ENCODE assay signal across 15 cellular contexts in the genomic region with DNA sequence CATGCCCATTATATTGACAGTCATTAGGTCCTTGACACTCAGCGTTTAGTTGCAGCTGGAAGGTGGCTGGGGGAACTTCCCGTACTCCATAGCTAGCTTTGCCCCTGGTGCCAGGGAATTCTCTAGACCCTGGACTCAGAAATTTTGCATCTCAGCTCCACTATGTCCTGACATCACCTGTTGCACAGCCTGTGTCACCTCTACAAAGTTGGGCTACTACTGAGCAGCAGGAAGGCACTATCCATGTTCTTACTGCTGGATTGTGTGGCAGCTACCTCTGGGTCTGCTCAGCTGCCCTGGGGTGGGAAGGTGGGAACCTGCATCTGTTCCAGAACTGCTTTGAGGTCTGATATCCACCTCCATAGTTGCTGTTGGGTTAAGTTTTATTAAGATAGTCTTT. TPM values are rescaled to one million over a fixed set of nuclear protein-coding genes. Genes with fewer than 3 reads are reported as not detected.
A peak's percentile ranks its signal among the peaks of the same experiment; 100 is the strongest.
DNase-seq lines count a peak whose midpoint lies in the region; ATAC-seq and TF ChIP-seq lines count a peak whose summit lies in the region.
"Had no signal": no experiment of that assay in that cellular context is flagged by ENCODE, and none has a peak within 500 bp of the region (broad histone marks: within the 10 kb centered on the region; RNA-seq: fewer than 3 reads in every experiment).

No MANE protein-coding gene starts in this region.

- no peaks in the 10 kb centered on the region for H3K27me3 ChIP-seq in Caco-2 (replicated peaks; ENCODE audit: control insufficient read depth, insufficient read depth, low read length)
- H3K27me3 ChIP-seq in body of pancreas, result no peaks in the 10 kb centered on the region
- H3K27me3 ChIP-seq in right lobe of liver, result no peaks in the 10 kb centered on the region

- H3K36me3 ChIP-seq in Caco-2 (ENCODE audit: control insufficient read depth, insufficient read depth, low read length) (no peaks in the 10 kb centered on the region), body of pancreas (replicated peaks in 1 of 2; ENCODE audit: insufficient read depth in 1 of 2, low read depth in 2 of 2) (peaks cover 0 to 5% of the 10 kb centered on the region in 2 donors), right lobe of liver (peaks cover 0 to 10% (median 0%) of the 10 kb centered on the region in 4 donors)

- CTCF ChIA-PET in Caco-2 (lab: Charles Lee), result no interaction called here

- H3K4me1 Mint-ChIP-seq in Caco-2 (ENCODE audit: low read depth, unreplicated experiment), result peaks cover 40% of the 10 kb centered on the region
- no peaks in the 10 kb centered on the region for H3K4me1 Mint-ChIP-seq in stimulated activated effector memory CD8-positive, alpha-beta T cell treated with anti-CD3 and anti-CD28 coated beads, Interleukin-12 subunit alpha, Interleukin-12 subunit beta, amount 100 ng/mL, for 72 hours
- H3K4me1 Mint-ChIP-seq: B cell; CD4-positive, alpha-beta memory T cell; H9 had no signal

- peaks cover 47% of the 10 kb centered on the region for H3K36me3 Mint-ChIP-seq in Caco-2 (ENCODE audit: insufficient read depth, unreplicated experiment)
- no peaks in the 10 kb centered on the region for H3K36me3 Mint-ChIP-seq in stimulated activated effector memory CD8-positive, alpha-beta T cell treated with anti-CD3 and anti-CD28 coated beads, Interleukin-12 subunit alpha, Interleukin-12 subunit beta, amount 100 ng/mL, for 72 hours
- H3K36me3 Mint-ChIP-seq: CD4-positive, alpha-beta memory T cell had no signal

- peaks cover 14% of the 10 kb centered on the region for H3K9me3 Mint-ChIP-seq in Caco-2 (ENCODE audit: unreplicated experiment)
- H3K9me3 Mint-ChIP-seq in stimulated activated effector memory CD8-positive, alpha-beta T cell treated with anti-CD3 and anti-CD28 coated beads, Interleukin-12 subunit alpha, Interleukin-12 subunit beta, amount 100 ng/mL, for 72 hours, result no peaks in the 10 kb centered on the region
- H3K9me3 Mint-ChIP-seq: H9 had no signal

- POLR2A ChIA-PET in Caco-2 (lab: Charles Lee), result interaction anchor here (1.5 kb wide), 1 partner anchor 11 kb away, joined by 4 read pairs; a partner anchor contains a TSS

- H3K27ac Mint-ChIP-seq in Caco-2 (ENCODE audit: unreplicated experiment), result peak overlapping the region; percentile 47
- no peak overlapping the region for H3K27ac Mint-ChIP-seq in stimulated activated effector memory CD8-positive, alpha-beta T cell treated with anti-CD3 and anti-CD28 coated beads, Interleukin-12 subunit alpha, Interleukin-12 subunit beta, amount 100 ng/mL, for 72 hours
- H3K27ac Mint-ChIP-seq: B cell; CD4-positive, alpha-beta memory T cell; H9 had no signal

- H3K4me3 Mint-ChIP-seq in Caco-2 (ENCODE audit: unreplicated experiment), result no peak overlapping the region
- H3K4me3 Mint-ChIP-seq in stimulated activated effector memory CD8-positive, alpha-beta T cell treated with anti-CD3 and anti-CD28 coated beads, Interleukin-12 subunit alpha, Interleukin-12 subunit beta, amount 100 ng/mL, for 72 hours, result no peak overlapping the region
- H3K4me3 Mint-ChIP-seq: B cell; CD4-positive, alpha-beta memory T cell; H9 had no signal

- 78 to 91% methylated on average over 2 of the region's 2 CpGs for WGBS in body of pancreas, 2 donors
- 29% methylated on average over 2 of the region's 2 CpGs for WGBS in right lobe of liver (ENCODE audit: insufficient coverage, low coverage, low lambda C conversion rate, missing lambda C conversion rate)

- ATAC-seq in body of pancreas (peak; percentile 16), right lobe of liver (peak; percentile 33 to 56 (median 38))
- ATAC-seq in stimulated activated effector memory CD8-positive, alpha-beta T cell treated with anti-CD3 and anti-CD28 coated beads, Interleukin-12 subunit alpha, Interleukin-12 subunit beta, amount 100 ng/mL, for 72 hours, result peak; percentile 42

- no peak for DNase-seq in Caco-2
- no peak for DNase-seq in body of pancreas
- DNase-seq in right lobe of liver, result no peak
- DNase-seq in stimulated activated effector memory CD8-positive, alpha-beta T cell treated with anti-CD3 and anti-CD28 coated beads, Interleukin-12 subunit alpha, Interleukin-12 subunit beta, amount 100 ng/mL, for 72 hours (ENCODE audit: low spot score in 2 of 2), result no peak
- no peak for DNase-seq in occipital lobe (lab: John Stamatoyannopoulos, UW)
- DNase-seq in CD1c-positive myeloid dendritic cell (ENCODE audit: extremely low spot score), result no peak
- no peak for DNase-seq in cortex of kidney (lab: John Stamatoyannopoulos, UW)
- DNase-seq: C1 segment of cervical spinal cord; CD4-positive, alpha-beta memory T cell; DMS153; DMS79 treated with DMSO at 0.1 percent for 48 hours; EL; GOT3; H9 had no signal

- TF ChIP-seq POLR2A in body of pancreas (IDR thresholded peaks at IDR 0.05) (no peak), right lobe of liver (IDR thresholded peaks at IDR 0.05) (no peak)

- H3K4me1 ChIP-seq in Caco-2 (peaks cover 28% of the 10 kb centered on the region), body of pancreas (peaks cover 41% of the 10 kb centered on the region), right lobe of liver (peaks cover 0 to 17% (median 4%) of the 10 kb centered on the region in 4 donors)

- TF ChIP-seq CTCF in Caco-2 (IDR thresholded peaks at IDR 0.05; ENCODE audit: insufficient read depth in 1 of 2, low read depth in 1 of 2, low read length in 1 of 2, severe bottlenecking in 1 of 2, unreplicated experiment in 1 of 2), result no peak
- no peak for TF ChIP-seq CTCF in body of pancreas (IDR thresholded peaks at IDR 0.05)
- no peak for TF ChIP-seq CTCF in right lobe of liver (IDR thresholded peaks at IDR 0.05)

- BruUV-seq in Caco-2 (replicated peaks; lab: Mats Ljungman, UMichigan), result no TSS peak

- H3K27ac ChIP-seq in body of pancreas (peak overlapping the region; percentile 66 to 85 (median 74)), right lobe of liver (peak overlapping the region; percentile 61 to 92 (median 89))

- H3K4me3 ChIP-seq in Caco-2 (ENCODE audit: low read depth, low read length), result no peak overlapping the region
- no peak overlapping the region for H3K4me3 ChIP-seq in body of pancreas
- no peak overlapping the region for H3K4me3 ChIP-seq in right lobe of liver

- intact Hi-C loops in Caco-2 (cut with micrococcal nuclease; ENCODE audit: unreplicated experiment), result no loop called here
- intact Hi-C loops in body of pancreas (cut with DNase I), result no loop called here
- intact Hi-C loops in right lobe of liver (cut with DNase I), result no loop called here

- H3K9me3 ChIP-seq in Caco-2 (no peaks in the 10 kb centered on the region), body of pancreas (no peaks in the 10 kb centered on the region), right lobe of liver (no peaks in the 10 kb centered on the region)

- no peaks in the 10 kb centered on the region for H3K27me3 Mint-ChIP-seq in Caco-2 (ENCODE audit: insufficient read depth, unreplicated experiment)
- H3K27me3 Mint-ChIP-seq: B cell had no signal

RNA-seq across cellular contexts. Expression of a gene that starts 11.0 kb away (rescaled TPM):
- 88.7 and 90.2 TPM in 2 replicates for total RNA-seq in Caco-2 (2022)
- 10 to 100 TPM; 15.2 to 26.2 TPM for total RNA-seq in body of pancreas
- 10 to 100 TPM in 5 of 6 experiments, 1 to 10 TPM in 1; 9.1 to 37.5 (median 25.4) TPM for total RNA-seq in right lobe of liver
- 5.9 TPM for total RNA-seq in occipital lobe
- total RNA-seq: B cell had no signal
